ENCODE assay signal across 20 cellular contexts in the genomic region with DNA sequence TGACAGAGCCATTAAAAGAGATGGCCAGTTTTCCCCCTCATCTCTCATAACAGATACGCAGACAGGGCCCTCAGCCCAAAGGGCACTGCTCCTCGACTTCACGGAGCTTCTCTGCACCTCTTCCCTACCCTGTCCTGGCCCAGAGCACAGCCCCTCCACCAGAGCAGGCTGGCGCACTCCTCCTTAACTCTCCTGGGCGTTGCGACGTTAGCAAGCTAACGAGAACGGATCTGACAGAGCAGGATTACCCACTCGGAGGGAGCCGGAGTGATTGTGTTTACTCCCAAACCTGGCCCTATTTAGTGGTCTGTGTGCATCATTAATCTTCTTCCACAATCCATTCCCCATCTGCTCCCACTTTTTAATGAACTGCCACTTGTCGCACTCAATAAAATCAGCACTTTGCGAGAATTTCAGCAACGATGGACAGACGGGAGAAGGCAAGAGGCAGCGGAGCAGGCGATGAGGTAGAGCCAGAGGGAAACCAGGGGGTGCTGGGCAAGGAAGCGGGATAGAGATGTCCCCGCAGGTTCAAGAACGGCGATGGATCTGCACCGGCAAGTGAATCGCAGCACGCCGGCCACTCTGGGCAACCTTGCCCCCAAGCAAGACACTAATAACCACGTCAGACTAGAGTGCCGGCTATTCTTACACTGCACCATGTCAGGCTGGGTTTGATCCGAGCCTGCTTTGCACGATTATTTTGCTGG.
DNase-seq lines count a peak whose midpoint lies in the region; ATAC-seq, FAIRE-seq and TF ChIP-seq lines count a peak whose summit lies in the region.
"Had no signal": no experiment of that assay in that cellular context is flagged by ENCODE, and none has a peak within 500 bp of the region (broad histone marks: within the 10 kb centered on the region; RNA-seq: fewer than 3 reads in every experiment).

No MANE protein-coding gene starts in this region.

- peak overlapping the region; percentile 41 for H3K4me3 ChIP-seq in WERI-Rb-1 (ENCODE audit: low read depth, low read length)
- H3K4me3 ChIP-seq: GM23248 had no signal

- TF ChIP-seq CTCF in D721Med (IDR thresholded peaks at IDR 0.05; ENCODE audit: insufficient read depth, missing control alignments) (no peak), WERI-Rb-1 (IDR thresholded peaks at IDR 0.05; ENCODE audit: low read depth, low read length) (no peak), osteocyte (IDR thresholded peaks at IDR 0.05) (no peak)

- H3K4me3 Mint-ChIP-seq in osteocyte (ENCODE audit: unreplicated experiment): no peak overlapping the region
- H3K4me3 Mint-ChIP-seq in activated naive CD8-positive, alpha-beta T cell treated with anti-CD3 and anti-CD28 coated beads, Interleukin-2, amount 50 U/mL, for 24 hours: no peak overlapping the region
- H3K4me3 Mint-ChIP-seq: CD14-positive monocyte had no signal

- no peaks in the 10 kb centered on the region for H3K9me3 ChIP-seq in WERI-Rb-1 (ENCODE audit: severe bottlenecking)

- H3K27ac Mint-ChIP-seq in osteocyte (ENCODE audit: unreplicated experiment): no peak overlapping the region
- no peak overlapping the region for H3K27ac Mint-ChIP-seq in activated naive CD8-positive, alpha-beta T cell treated with anti-CD3 and anti-CD28 coated beads, Interleukin-2, amount 50 U/mL, for 24 hours
- H3K27ac Mint-ChIP-seq: CD14-positive monocyte had no signal

- DNase-seq in D721Med (ENCODE audit: insufficient read length, low spot score): peak; percentile 81
- peak; percentile 40 for DNase-seq in NCI-H1694 (lab: John Stamatoyannopoulos, UW)
- DNase-seq in WERI-Rb-1: peak; percentile 94
- DNase-seq in osteocyte (ENCODE audit: extremely low spot score, unreplicated experiment): peak; percentile 81
- DNase-seq in activated naive CD8-positive, alpha-beta T cell treated with anti-CD3 and anti-CD28 coated beads, Interleukin-2, amount 50 U/mL, for 24 hours: no peak
- DNase-seq in activated CD4-positive, alpha-beta T cell treated with anti-CD3 and anti-CD28 coated beads, Interleukin-2, amount 50 U/mL, for 48 hours: no peak
- no peak for DNase-seq in GM03348 (ENCODE audit: low spot score)
- DNase-seq in GOT3 (lab: John Stamatoyannopoulos, UW): no peak
- DNase-seq: COR-L47, GM23248, NCI-H1105 treated with DMSO at 0.1 percent for 48 hours, NCI-H2029, NCI-H446, SIG-M5 had no signal

- peak overlapping the region; percentile 87 for H3K27ac ChIP-seq in WERI-Rb-1
- H3K27ac ChIP-seq: GM23248, KMS-11 had no signal

- H3K4me1 Mint-ChIP-seq in osteocyte (ENCODE audit: unreplicated experiment): no peaks in the 10 kb centered on the region
- no peaks in the 10 kb centered on the region for H3K4me1 Mint-ChIP-seq in activated naive CD8-positive, alpha-beta T cell treated with anti-CD3 and anti-CD28 coated beads, Interleukin-2, amount 50 U/mL, for 24 hours
- H3K4me1 Mint-ChIP-seq: CD14-positive monocyte had no signal

- H3K36me3 Mint-ChIP-seq in osteocyte (ENCODE audit: unreplicated experiment): no peaks in the 10 kb centered on the region
- no peaks in the 10 kb centered on the region for H3K36me3 Mint-ChIP-seq in activated naive CD8-positive, alpha-beta T cell treated with anti-CD3 and anti-CD28 coated beads, Interleukin-2, amount 50 U/mL, for 24 hours (ENCODE audit: low read depth)
- H3K36me3 Mint-ChIP-seq: CD14-positive monocyte had no signal

- no peaks in the 10 kb centered on the region for H3K9me3 Mint-ChIP-seq in osteocyte (ENCODE audit: unreplicated experiment)
- no peaks in the 10 kb centered on the region for H3K9me3 Mint-ChIP-seq in activated naive CD8-positive, alpha-beta T cell treated with anti-CD3 and anti-CD28 coated beads, Interleukin-2, amount 50 U/mL, for 24 hours
- H3K9me3 Mint-ChIP-seq: CD14-positive monocyte had no signal

- no peak for ATAC-seq in activated naive CD8-positive, alpha-beta T cell treated with anti-CD3 and anti-CD28 coated beads, Interleukin-2, amount 50 U/mL, for 24 hours
- ATAC-seq: HepG2 had no signal

- H3K27me3 Mint-ChIP-seq in osteocyte (ENCODE audit: unreplicated experiment): no peaks in the 10 kb centered on the region
- peaks cover 2% of the 10 kb centered on the region for H3K27me3 Mint-ChIP-seq in activated naive CD8-positive, alpha-beta T cell treated with anti-CD3 and anti-CD28 coated beads, Interleukin-2, amount 50 U/mL, for 24 hours

- no peaks in the 10 kb centered on the region for H3K27me3 ChIP-seq in WERI-Rb-1 (ENCODE audit: insufficient read depth, low read depth, severe bottlenecking)

- peak; percentile 90 for FAIRE-seq in D721Med (lab: Jason Lieb, UNC)
- FAIRE-seq: G401.6, GM12892, GM19239, HepG2 had no signal

- H3K36me3 ChIP-seq in WERI-Rb-1: no peaks in the 10 kb centered on the region

Comparison
In these comparisons a context has a peak if more than half of its experiments do, and no peak if none do; other contexts are left out.
1. DNase-seq: peak in D721Med (single experiment), NCI-H1694 (single experiment), WERI-Rb-1 (single experiment) and osteocyte (single experiment); none in activated naive CD8-positive, alpha-beta T cell treated with anti-CD3 and anti-CD28 coated beads, Interleukin-2, amount 50 U/mL, for 24 hours (single experiment), activated CD4-positive, alpha-beta T cell treated with anti-CD3 and anti-CD28 coated beads, Interleukin-2, amount 50 U/mL, for 48 hours (0 of 2), GM03348 (single experiment) and GOT3 (single experiment).